In the genomic region with DNA sequence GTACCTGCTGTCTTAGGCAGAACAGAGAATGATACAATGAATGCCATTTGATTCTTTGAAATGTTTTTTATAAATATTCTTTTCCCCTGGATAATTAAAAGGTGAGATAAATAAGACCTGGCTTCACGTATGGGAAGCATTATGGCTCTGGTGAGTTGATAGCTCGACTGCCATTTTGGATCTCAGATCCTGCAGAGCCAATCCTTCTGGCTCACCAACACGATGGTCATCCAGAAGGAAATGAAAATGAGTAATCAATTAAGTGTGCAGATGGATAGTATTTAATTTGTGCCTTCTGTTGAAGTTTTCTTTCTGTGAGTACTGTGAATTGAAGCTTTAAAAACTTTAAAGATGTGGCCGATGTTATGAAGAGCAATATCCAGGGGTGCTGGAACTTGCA, we compare ENCODE assay signal across 9 cellular contexts. TPM values are rescaled to one million over a fixed set of nuclear protein-coding genes. Genes with fewer than 3 reads are reported as not detected.
DNase-seq lines count a peak whose midpoint lies in the region; ATAC-seq and TF ChIP-seq lines count a peak whose summit lies in the region.
"Had no signal": no experiment of that assay in that cellular context is flagged by ENCODE, and none has a peak within 500 bp of the region (broad histone marks: within the 10 kb centered on the region; RNA-seq: fewer than 3 reads in every experiment).

No MANE protein-coding gene starts in this region.

- DNase-seq in BE2C (no peak), naive B cell (no peak), SK-N-DZ (ENCODE audit: low spot score) (no peak), hypothalamus (lab: John Stamatoyannopoulos, UW) (no peak), globus pallidus (ENCODE audit: low spot score) (no peak)
- DNase-seq: Kasumi-1 had no signal

- H3K4me1 Mint-ChIP-seq in brain (peaks cover 82% of the 10 kb centered on the region), naive B cell (peaks cover 69 to 87% (median 78%) of the 10 kb centered on the region in 3 donors)

- H3K36me3 ChIP-seq in BE2C, result no peaks in the 10 kb centered on the region
- no peaks in the 10 kb centered on the region for H3K36me3 ChIP-seq in HUES64 (ENCODE audit: insufficient read depth, low read length)

- H3K36me3 Mint-ChIP-seq in brain (peaks cover 11% of the 10 kb centered on the region), naive B cell (no peaks in the 10 kb centered on the region)

- peak overlapping the region; percentile 90 to 98 (median 96) for H3K4me3 Mint-ChIP-seq in brain
- peak overlapping the region in 5 of 8 donors; percentile 28 to 78 (median 57) for H3K4me3 Mint-ChIP-seq in naive B cell

- H3K27me3 ChIP-seq in BE2C (no peaks in the 10 kb centered on the region), HUES64 (ENCODE audit: insufficient read depth, low read length) (no peaks in the 10 kb centered on the region)

- H3K4me1 ChIP-seq in BE2C (peaks cover 29% of the 10 kb centered on the region), HUES64 (ENCODE audit: insufficient read depth, low read length) (peaks cover 52% of the 10 kb centered on the region)

- TF ChIP-seq CTCF in BE2C (IDR thresholded peaks at IDR 0.05; ENCODE audit: low read depth, low read length), result no peak
- TF ChIP-seq CTCF in brain (conservative IDR thresholded peaks at IDR 0.05), result no peak

- WGBS in HUES64, result 62% methylated on average over 4 of the region's 4 CpGs

- H3K27ac Mint-ChIP-seq in brain (peak overlapping the region; percentile 94 to 99 (median 98)), naive B cell (peak overlapping the region in 5 of 6 donors; percentile 5 to 87 (median 28))

- H3K9me3 ChIP-seq in BE2C, result no peaks in the 10 kb centered on the region
- H3K9me3 ChIP-seq in HUES64 (ENCODE audit: insufficient read depth, low read depth, low read length), result no peaks in the 10 kb centered on the region

- H3K9ac ChIP-seq in HUES64 (ENCODE audit: low read depth, low read length), result no peak overlapping the region

- H3K27me3 Mint-ChIP-seq in brain (peaks cover 10% of the 10 kb centered on the region), naive B cell (no peaks in the 10 kb centered on the region)

- H3K9me3 Mint-ChIP-seq in brain, result peaks cover 0 to 3% (median 0%) of the 10 kb centered on the region in 5 experiments
- no peaks in the 10 kb centered on the region for H3K9me3 Mint-ChIP-seq in naive B cell

- H3K27ac ChIP-seq in HUES64 (ENCODE audit: low read depth, low read length), result no peak overlapping the region; the same call in 1 of the 2 replicates

- H3K4me3 ChIP-seq in BE2C (ENCODE audit: low read depth, low read length) (peak overlapping the region; percentile 96), HUES64 (ENCODE audit: low read length) (peak overlapping the region; percentile 91)

- ATAC-seq in naive B cell (ENCODE audit: low read depth in 2 of 2) (no peak), GM21360 (IDR thresholded peaks at IDR 0.05; ENCODE audit: unreplicated experiment) (no peak)

RNA-seq across cellular contexts. Expression of gene TNRC6B, which starts 2.7 kb away (rescaled TPM):
- 3.9 TPM for polyA plus RNA-seq in BE2C (2012; ENCODE audit: insufficient read depth, insufficient read length, low read depth)
- 14.5 TPM for polyA plus RNA-seq in HUES64 (2013, experiment 1 of 2)
- polyA plus RNA-seq in HUES64 (2013, experiment 2 of 2), result 15.8 TPM
- polyA plus RNA-seq in brain (ENCODE audit: insufficient read depth, low read depth, low replicate concordance) (5.8 TPM), naive B cell (ENCODE audit: low read depth in 6 of 6) (100 to 1,000 TPM in 4 of 6 donors, 10 to 100 TPM in 2; 37.3 to 171 (median 109) TPM)
- polyA plus RNA-seq in SK-N-DZ (2014; cell fraction: cytosol; rRNA removed), result 3.6 and 6.3 TPM in 2 replicates
- 4.0 and 5.9 TPM in 2 replicates for polyA plus RNA-seq in SK-N-DZ (2014; cell fraction: nucleus; rRNA removed)
